In the genomic region with DNA sequence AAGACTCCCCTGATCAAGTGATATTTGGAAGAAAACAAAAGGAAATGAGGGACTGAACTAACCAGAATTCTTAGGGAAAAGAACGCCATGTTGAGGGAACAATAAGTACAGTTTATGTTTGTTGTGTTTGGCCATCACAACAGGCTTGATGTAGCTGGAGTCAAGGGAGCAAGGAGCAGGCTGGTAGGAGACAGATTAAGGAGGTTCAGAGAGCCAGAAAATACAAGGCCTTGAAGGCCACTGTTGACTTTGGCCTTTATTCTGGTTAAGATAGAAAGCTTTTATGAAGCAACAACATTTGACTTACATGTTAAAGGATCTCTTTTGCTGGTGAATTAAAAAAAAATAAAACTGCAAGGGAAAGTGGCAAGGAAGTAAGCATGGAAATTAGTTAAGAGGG, we compare ENCODE assay signal across 25 cellular contexts.
"Had no signal": no experiment of that assay in that cellular context is flagged by ENCODE, and none has a peak within 500 bp of the region (broad histone marks: within the 10 kb centered on the region; RNA-seq: fewer than 3 reads in every experiment).

No MANE protein-coding gene starts in this region.

- DNase-seq: activated B cell treated with CpG ODN at 0.5 μM for 24 hours; activated CD4-positive, alpha-beta T cell treated with anti-CD3 and anti-CD28 coated beads, Interleukin-2, amount 50 U/mL, for 1 hour; activated CD8-positive, alpha-beta T cell treated with anti-CD3 and anti-CD28 coated beads for 36 hours; activated gamma-delta T cell treated with Interleukin-2 at 50 U/mL for 16 hours; activated naive CD4-positive, alpha-beta T cell treated with anti-CD3 and anti-CD28 coated beads, Interleukin-2, amount 50 U/mL, for 16 hours; activated T-cell treated with anti-CD3 and anti-CD28 coated beads, Interleukin-2, amount 50 U/mL, for 4 hours; amniotic stem cell; esophagus squamous epithelium; foreskin melanocyte; naive thymus-derived CD4-positive, alpha-beta T cell; nucleus accumbens; pancreas; psoas muscle; stimulated activated CD4-positive, alpha-beta T cell treated with anti-CD3 and anti-CD28 coated beads, Interleukin-12 subunit alpha, Interleukin-12 subunit beta, amount 100 ng/mL, for 4 hours; stimulated activated CD4-positive, alpha-beta T cell treated with anti-CD3 and anti-CD28 coated beads, Interleukin-4, amount 100 ng/mL, for 1 hour; stimulated activated naive CD8-positive, alpha-beta T cell treated with anti-CD3 and anti-CD28 coated beads, Interleukin-15, Interleukin-2, amounts not matched to agents 100 U/mL and 50 U/mL, for 24 hours; T-helper 2 cell; thyroid gland had no signal

- H3K27ac ChIP-seq: breast epithelium, epithelial cell of prostate, esophagus squamous epithelium, pancreas, psoas muscle, thyroid gland had no signal

- H3K36me3 Mint-ChIP-seq: naive thymus-derived CD4-positive, alpha-beta T cell had no signal

- H3K4me1 Mint-ChIP-seq: activated B cell treated with CpG ODN at 0.5 μM for 24 hours; activated T-helper 17 cell treated with anti-CD3 and anti-CD28 coated beads, Interleukin-2, amount 50 U/mL, for 72 hours; central memory CD8-positive, alpha-beta T cell; mesothelial cell of epicardium; naive thymus-derived CD4-positive, alpha-beta T cell; neural crest cell had no signal

- H3K4me1 ChIP-seq: breast epithelium, esophagus squamous epithelium, pancreas, psoas muscle, thyroid gland had no signal

- H3K4me3 Mint-ChIP-seq: activated B cell treated with CpG ODN at 0.5 μM for 24 hours; activated CD8-positive, alpha-beta T cell treated with anti-CD3 and anti-CD28 coated beads for 36 hours; activated T-cell treated with anti-CD3 and anti-CD28 coated beads, Interleukin-2, amount 50 U/mL, for 4 hours; activated T-helper 17 cell treated with anti-CD3 and anti-CD28 coated beads, Interleukin-2, amount 50 U/mL, for 72 hours; central memory CD8-positive, alpha-beta T cell; dendritic cell treated with granulocyte-macrophage colony-stimulating factor and Interleukin-4, amounts not matched to agents 40 ng/mL and 50 ng/mL, for 4 days; mesothelial cell of epicardium; naive thymus-derived CD4-positive, alpha-beta T cell; neural crest cell had no signal

- H3K4me3 ChIP-seq: breast epithelium, esophagus squamous epithelium, pancreas, psoas muscle, thyroid gland had no signal

- H3K9me3 Mint-ChIP-seq: activated CD8-positive, alpha-beta T cell treated with anti-CD3 and anti-CD28 coated beads for 36 hours; dendritic cell treated with granulocyte-macrophage colony-stimulating factor and Interleukin-4, amounts not matched to agents 40 ng/mL and 50 ng/mL, for 4 days had no signal

- H3K36me3 ChIP-seq: breast epithelium, esophagus squamous epithelium, pancreas, thyroid gland had no signal

- H3K27me3 ChIP-seq: breast epithelium, esophagus squamous epithelium, pancreas, thyroid gland had no signal

- H3K27ac Mint-ChIP-seq: activated B cell treated with CpG ODN at 0.5 μM for 24 hours; activated CD8-positive, alpha-beta T cell treated with anti-CD3 and anti-CD28 coated beads for 36 hours; activated T-helper 17 cell treated with anti-CD3 and anti-CD28 coated beads, Interleukin-2, amount 50 U/mL, for 72 hours; dendritic cell treated with granulocyte-macrophage colony-stimulating factor and Interleukin-4, amounts not matched to agents 40 ng/mL and 50 ng/mL, for 4 days; mesothelial cell of epicardium; naive thymus-derived CD4-positive, alpha-beta T cell had no signal

- H3K9me3 ChIP-seq: breast epithelium, esophagus squamous epithelium, pancreas, psoas muscle, thyroid gland had no signal

- H3K27me3 Mint-ChIP-seq: activated B cell treated with CpG ODN at 0.5 μM for 24 hours; activated CD8-positive, alpha-beta T cell treated with anti-CD3 and anti-CD28 coated beads for 36 hours; activated T-helper 17 cell treated with anti-CD3 and anti-CD28 coated beads, Interleukin-2, amount 50 U/mL, for 72 hours; central memory CD8-positive, alpha-beta T cell; dendritic cell treated with granulocyte-macrophage colony-stimulating factor and Interleukin-4, amounts not matched to agents 40 ng/mL and 50 ng/mL, for 4 days; naive thymus-derived CD4-positive, alpha-beta T cell had no signal

- ATAC-seq: activated CD8-positive, alpha-beta T cell treated with anti-CD3 and anti-CD28 coated beads for 36 hours; activated T-cell treated with anti-CD3 and anti-CD28 coated beads, Interleukin-2, amount 50 U/mL, for 4 hours; activated T-helper 17 cell treated with anti-CD3 and anti-CD28 coated beads, Interleukin-2, amount 50 U/mL, for 72 hours; naive thymus-derived CD4-positive, alpha-beta T cell; psoas muscle; stimulated activated naive CD8-positive, alpha-beta T cell treated with anti-CD3 and anti-CD28 coated beads, Interleukin-15, Interleukin-2, amounts not matched to agents 100 U/mL and 50 U/mL, for 24 hours had no signal
